In the genomic region with DNA sequence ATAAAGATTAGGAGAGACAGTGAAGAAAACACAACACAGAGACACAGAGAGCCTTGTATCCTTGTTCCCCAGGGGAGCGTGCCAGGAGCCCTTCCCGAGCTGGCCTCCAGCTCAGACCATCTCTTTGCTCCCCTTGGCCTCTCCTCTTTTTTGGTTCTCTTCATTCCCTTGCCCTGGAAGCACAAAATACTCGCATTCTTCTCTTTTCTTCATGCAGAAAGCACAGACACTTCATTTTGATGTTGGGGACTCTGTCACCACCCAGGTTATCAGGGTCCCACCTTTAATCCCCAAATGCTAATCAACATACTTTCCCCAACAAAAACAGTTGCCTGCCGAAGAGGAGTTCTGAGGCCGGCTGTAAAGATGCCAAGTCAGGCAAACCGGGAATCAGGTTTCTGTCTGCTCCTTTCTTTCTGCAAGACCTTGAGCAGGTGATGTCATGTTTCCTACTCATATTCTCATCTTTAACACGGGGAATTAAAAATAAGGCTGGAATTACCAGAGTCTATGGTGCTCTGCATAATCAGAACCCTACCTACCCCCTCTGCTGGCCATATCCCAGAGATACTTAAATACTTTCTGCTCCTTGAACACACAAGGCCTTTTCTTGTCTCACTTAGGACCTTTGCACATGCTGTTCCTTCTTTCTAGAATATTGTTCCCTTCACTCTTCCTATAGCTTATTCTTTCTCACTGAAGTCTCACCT, we compare ENCODE assay signal across 10 cellular contexts.
DNase-seq lines count a peak whose midpoint lies in the region; ATAC-seq and TF ChIP-seq lines count a peak whose summit lies in the region.
"Had no signal": no experiment of that assay in that cellular context is flagged by ENCODE, and none has a peak within 500 bp of the region (broad histone marks: within the 10 kb centered on the region; RNA-seq: fewer than 3 reads in every experiment).

No MANE protein-coding gene starts in this region.

- no peak for ATAC-seq in GM21825 (IDR thresholded peaks at IDR 0.05; ENCODE audit: unreplicated experiment)

- no peak overlapping the region for H3K4me2 ChIP-seq in OCI-LY1 (ENCODE audit: low read length)

- H3K4me3 ChIP-seq in OCI-LY1 (ENCODE audit: low read depth, low read length, poor library complexity, severe bottlenecking), result no peak overlapping the region

- H3K9ac ChIP-seq in OCI-LY1 (ENCODE audit: low read length), result no peak overlapping the region

- DNase-seq in fibroblast of peridontal ligament (ENCODE audit: extremely low read depth) (peak; percentile 57), SKM-1 treated with dmso at 0.1 percent for 144 hours (lab: John Stamatoyannopoulos, UW; ENCODE audit: unreplicated experiment) (no peak), cortex of kidney (lab: John Stamatoyannopoulos, UW) (no peak)
- DNase-seq in stimulated activated naive CD4-positive, alpha-beta T cell (lab: John Stamatoyannopoulos, UW), result no peak
- DNase-seq: activated B cell treated with CpG ODN at 0.5 μM for 24 hours; stimulated activated CD4-positive, alpha-beta T cell treated with anti-CD3 and anti-CD28 coated beads, Interleukin-15, amount 100 ng/mL, for 24 hours had no signal

- no peaks in the 10 kb centered on the region for H3K4me1 ChIP-seq in OCI-LY1 (ENCODE audit: insufficient read depth, low read length, severe bottlenecking)

- no peaks in the 10 kb centered on the region for H3K79me2 ChIP-seq in OCI-LY1 (ENCODE audit: insufficient read depth, low read length)

- no peak overlapping the region for H2AFZ ChIP-seq in OCI-LY1 (ENCODE audit: low read length)

- peak; percentile 44 for TF ChIP-seq CTCF in 22Rv1 (IDR thresholded peaks at IDR 0.05)
- TF ChIP-seq CTCF in GM12873 (IDR thresholded peaks at IDR 0.05; ENCODE audit: insufficient read depth, low read depth, low read length, missing control alignments), result peak; percentile 34
- TF ChIP-seq CTCF in OCI-LY1 (IDR thresholded peaks at IDR 0.05; ENCODE audit: low read length), result peak; percentile 18; the same call in 1 of the 2 replicates

- H3K27me3 ChIP-seq in OCI-LY1 (ENCODE audit: insufficient read depth, low read length), result no peaks in the 10 kb centered on the region

- H4K20me1 ChIP-seq in OCI-LY1 (ENCODE audit: insufficient read depth, low read length), result no peaks in the 10 kb centered on the region

- no peak overlapping the region for H3K27ac ChIP-seq in 22Rv1
- no peak overlapping the region for H3K27ac ChIP-seq in OCI-LY1 (ENCODE audit: low read depth, low read length, poor library complexity, severe bottlenecking)

- no peaks in the 10 kb centered on the region for H3K36me3 ChIP-seq in OCI-LY1 (ENCODE audit: insufficient read depth, low read length)

- H3K9me3 ChIP-seq in OCI-LY1 (ENCODE audit: low read length), result no peaks in the 10 kb centered on the region

- no peaks in the 10 kb centered on the region for H3F3A ChIP-seq in OCI-LY1 (ENCODE audit: insufficient read depth, low read length)

- no peaks in the 10 kb centered on the region for H3K9me2 ChIP-seq in OCI-LY1 (ENCODE audit: low read depth, low read length)
